Comparison of ENCODE assay signal across 23 cellular contexts in genomic region chr15:20672469-20672868, GRCh38.
A peak's percentile ranks its signal among the peaks of the same experiment; 100 is the strongest.
DNase-seq lines count a peak whose midpoint lies in the region; ATAC-seq, FAIRE-seq and TF ChIP-seq lines count a peak whose summit lies in the region.
"Had no signal": no experiment of that assay in that cellular context is flagged by ENCODE, and none has a peak within 500 bp of the region (broad histone marks: within the 10 kb centered on the region; RNA-seq: fewer than 3 reads in every experiment).

No MANE protein-coding gene starts in this region.

- peaks cover 28% of the 10 kb centered on the region for H3K9me3 ChIP-seq in iPS-18a (ENCODE audit: control insufficient read depth, low read depth, low read length)
- no peaks in the 10 kb centered on the region for H3K9me3 ChIP-seq in CD8-positive, alpha-beta T cell (ENCODE audit: low read length)
- H3K9me3 ChIP-seq: SJSA1 had no signal

- DNase-seq in D721Med (ENCODE audit: insufficient read length, low spot score) (no peak), H54 (ENCODE audit: insufficient read length, low spot score) (no peak), DMS153 treated with DMSO at 0.1 percent for 48 hours (lab: John Stamatoyannopoulos, UW; ENCODE audit: unreplicated experiment) (no peak), DMS79 (lab: John Stamatoyannopoulos, UW) (no peak), RCC 7860 (ENCODE audit: low spot score) (no peak)
- no peak for DNase-seq in CD8-positive, alpha-beta T cell
- DNase-seq: CD4-positive, CD25-positive, alpha-beta regulatory T cell; EL; GF-D8; H7; KBM-7; NCI-H1048; NCI-H1417 treated with DMSO at 0.1 percent for 48 hours; NCI-H187; NCI-H524; NCI-H748 treated with DMSO at 0.1 percent for 48 hours; Right ventricle myocardium superior; T-cell had no signal

- H3K4me1 Mint-ChIP-seq in CD8-positive, alpha-beta T cell (ENCODE audit: low read depth), result no peaks in the 10 kb centered on the region
- H3K4me1 Mint-ChIP-seq: CD4-positive, CD25-positive, alpha-beta regulatory T cell; T-cell had no signal

- intact Hi-C loops in CD8-positive, alpha-beta T cell (cut with DNase I, micrococcal nuclease), result no loop called here

- no peak overlapping the region for H3K9ac ChIP-seq in iPS-18a (ENCODE audit: low read length)

- peak overlapping the region; percentile 19 for H3K4me3 ChIP-seq in iPS-18a (ENCODE audit: low read length)
- no peak overlapping the region for H3K4me3 ChIP-seq in CD8-positive, alpha-beta T cell (ENCODE audit: low read depth, low read length)
- H3K4me3 ChIP-seq: SJSA1 had no signal

- no peak for ATAC-seq in CD8-positive, alpha-beta T cell
- ATAC-seq: T-cell had no signal

- H3K27me3 Mint-ChIP-seq in CD8-positive, alpha-beta T cell (ENCODE audit: low read depth), result no peaks in the 10 kb centered on the region
- H3K27me3 Mint-ChIP-seq: CD4-positive, CD25-positive, alpha-beta regulatory T cell had no signal

- POLR2A ChIA-PET in CD8-positive, alpha-beta T cell (lab: Charles Lee), result no interaction called here

- TF ChIP-seq CTCF in D721Med (IDR thresholded peaks at IDR 0.05; ENCODE audit: insufficient read depth, missing control alignments), result no peak
- no peak for TF ChIP-seq CTCF in VCaP (conservative IDR thresholded peaks at IDR 0.05)
- no peak for TF ChIP-seq CTCF in CD8-positive, alpha-beta T cell (IDR thresholded peaks at IDR 0.05)

- FAIRE-seq in D721Med (lab: Jason Lieb, UNC) (peak; percentile 29), H54 (lab: Jason Lieb, UNC) (peak; percentile 69), RCC 7860 (lab: Jason Lieb, UNC) (no peak)
- FAIRE-seq: GM12892, HTR-8/SVneo had no signal

- H3K27ac Mint-ChIP-seq in CD8-positive, alpha-beta T cell, result no peak overlapping the region
- H3K27ac Mint-ChIP-seq: CD4-positive, CD25-positive, alpha-beta regulatory T cell; T-cell had no signal

- H3K27me3 ChIP-seq in iPS-18a (ENCODE audit: control insufficient read depth, insufficient read depth, low read length), result no peaks in the 10 kb centered on the region
- H3K27me3 ChIP-seq in CD8-positive, alpha-beta T cell (ENCODE audit: insufficient read depth, low read length), result no peaks in the 10 kb centered on the region

- CTCF ChIA-PET in CD8-positive, alpha-beta T cell (lab: Charles Lee), result no interaction called here

- no peaks in the 10 kb centered on the region for H3K36me3 Mint-ChIP-seq in CD8-positive, alpha-beta T cell
- H3K36me3 Mint-ChIP-seq: CD4-positive, CD25-positive, alpha-beta regulatory T cell; T-cell had no signal

- H3K9me3 Mint-ChIP-seq in CD8-positive, alpha-beta T cell, result no peaks in the 10 kb centered on the region
- H3K9me3 Mint-ChIP-seq: CD4-positive, CD25-positive, alpha-beta regulatory T cell; T-cell had no signal

- H3K27ac ChIP-seq in VCaP, result peak overlapping the region; percentile 94
- H3K27ac ChIP-seq in iPS-18a (ENCODE audit: low read length), result no peak overlapping the region
- H3K27ac ChIP-seq in CD8-positive, alpha-beta T cell (ENCODE audit: low read depth, low read length), result no peak overlapping the region
- H3K27ac ChIP-seq: SJSA1 had no signal

- no peak overlapping the region for H3K4me3 Mint-ChIP-seq in CD8-positive, alpha-beta T cell
- H3K4me3 Mint-ChIP-seq: CD4-positive, CD25-positive, alpha-beta regulatory T cell; T-cell had no signal

- H3K4me1 ChIP-seq in iPS-18a (ENCODE audit: control insufficient read depth, low read depth, low read length), result no peaks in the 10 kb centered on the region
- H3K4me1 ChIP-seq in CD8-positive, alpha-beta T cell (ENCODE audit: insufficient read depth, low read length), result no peaks in the 10 kb centered on the region
- H3K4me1 ChIP-seq: SJSA1 had no signal

- TF ChIP-seq POLR2A in H54 (IDR thresholded peaks at IDR 0.05; ENCODE audit: low read depth, low read length), result no peak

- no peaks in the 10 kb centered on the region for H3K36me3 ChIP-seq in iPS-18a (ENCODE audit: control insufficient read depth, low read depth, low read length)
- H3K36me3 ChIP-seq in CD8-positive, alpha-beta T cell (ENCODE audit: insufficient read depth, low read length), result no peaks in the 10 kb centered on the region
- H3K36me3 ChIP-seq: SJSA1 had no signal
